In the genomic region with DNA sequence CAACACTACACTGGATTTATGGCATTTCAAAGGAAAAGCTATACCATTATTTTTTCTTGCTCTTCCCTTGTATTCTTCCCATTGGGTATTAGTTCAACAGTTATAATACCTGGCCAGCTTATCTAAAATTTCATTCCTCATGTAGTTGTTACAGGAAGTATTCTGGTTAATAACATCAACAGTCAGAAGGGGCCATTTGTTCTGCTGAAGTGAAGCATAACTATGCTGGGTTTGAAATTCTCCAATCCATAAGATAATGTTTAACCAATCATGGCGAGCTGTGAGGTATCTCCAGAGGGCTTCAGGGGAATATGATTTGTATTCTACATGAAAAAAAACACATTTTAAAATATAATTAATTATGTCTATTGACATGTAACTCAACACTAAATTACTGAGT, we compare ENCODE assay signal across 36 cellular contexts.
"Had no signal": no experiment of that assay in that cellular context is flagged by ENCODE, and none has a peak within 500 bp of the region (broad histone marks: within the 10 kb centered on the region; RNA-seq: fewer than 3 reads in every experiment).

No MANE protein-coding gene starts in this region.

- DNase-seq: activated CD4-positive, alpha-beta memory T cell treated with anti-CD3 and anti-CD28 coated beads for 36 hours; activated CD4-positive, alpha-beta T cell treated with anti-CD3 and anti-CD28 coated beads for 36 hours; activated CD4-positive, alpha-beta T cell treated with anti-CD3 and anti-CD28 coated beads, Interleukin-2, amount 10 ng/mL, durations not matched to agents 24 days and 14 days; activated CD4-positive, CD25-positive, alpha-beta regulatory T cell; activated CD4-positive, CD25-positive, alpha-beta regulatory T cell treated with anti-CD3 and anti-CD28 coated beads, Interleukin-2, amount 50 U/mL, for 72 hours; activated CD8-positive, alpha-beta memory T cell treated with anti-CD3 and anti-CD28 coated beads, Interleukin-2, amount 10 ng/mL, durations not matched to agents 7 days and 5 days; activated CD8-positive, alpha-beta memory T cell treated with anti-CD3 and anti-CD28 coated beads, Interleukin-2, amount 50 U/mL, for 4 hours; activated CD8-positive, alpha-beta T cell treated with anti-CD3 and anti-CD28 coated beads, Interleukin-2, amount 10 ng/mL, durations not matched to agents 7 days and 5 days; activated gamma-delta T cell; activated naive CD4-positive, alpha-beta T cell; activated naive CD4-positive, alpha-beta T cell treated with anti-CD3 and anti-CD28 coated beads, Interleukin-2, amount 10 ng/mL, durations not matched to agents 7 days and 5 days; activated naive CD8-positive, alpha-beta T cell treated with anti-CD3 and anti-CD28 coated beads, Interleukin-2, amount 10 ng/mL, durations not matched to agents 7 days and 5 days; activated T-cell treated with anti-CD3 and anti-CD28 coated beads, Interleukin-2, amount 50 U/mL, for 1 hour; activated T-cell treated with anti-CD3 and anti-CD28 coated beads, Interleukin-2, amount 50 U/mL, for 48 hours; central memory CD4-positive, alpha-beta T cell; cerebellar nuclear complex; colonic mucosa; effector CD8-positive, alpha-beta T cell; foreskin fibroblast; glutamatergic neuron; T-helper 1 cell; T-helper 17 cell; T1000 had no signal

- H3K36me3 ChIP-seq: breast epithelium, colonic mucosa had no signal

- H3K27ac Mint-ChIP-seq: activated CD4-positive, alpha-beta memory T cell treated with anti-CD3 and anti-CD28 coated beads for 36 hours; activated CD4-positive, alpha-beta T cell treated with anti-CD3 and anti-CD28 coated beads for 36 hours; activated CD4-positive, alpha-beta T cell treated with anti-CD3 and anti-CD28 coated beads, Interleukin-2, amount 10 ng/mL, durations not matched to agents 24 days and 14 days; activated CD8-positive, alpha-beta memory T cell treated with anti-CD3 and anti-CD28 coated beads, Interleukin-2, amount 10 ng/mL, durations not matched to agents 7 days and 5 days; activated CD8-positive, alpha-beta T cell treated with anti-CD3 and anti-CD28 coated beads, Interleukin-2, amount 10 ng/mL, durations not matched to agents 7 days and 5 days; activated naive CD4-positive, alpha-beta T cell treated with anti-CD3 and anti-CD28 coated beads, Interleukin-2, amount 10 ng/mL, durations not matched to agents 7 days and 5 days; activated naive CD4-positive, alpha-beta T cell treated with anti-CD3 and anti-CD28 coated beads, Interleukin-2, amount 50 U/mL, for 72 hours; activated naive CD8-positive, alpha-beta T cell treated with anti-CD3 and anti-CD28 coated beads, Interleukin-2, amount 10 ng/mL, durations not matched to agents 7 days and 5 days; activated T-helper 1 cell treated with anti-CD3 and anti-CD28 coated beads, Interleukin-12 subunit alpha, Interleukin-12 subunit beta, Interleukin-2, Interleukin-4 antibody, amounts not matched to agents 30 ng/mL and 10 ng/mL and 1 ng/mL, durations not matched to agents 14 hours and 24 hours and 36 hours; activated T-helper 2 cell treated with anti-CD3 and anti-CD28 coated beads, Interferon-gamma antibody, Interleukin-2, Interleukin-4, amounts not matched to agents 10 μg/mL and 5 μg/mL and 100 μg/mL, durations not matched to agents 14 hours and 24 hours and 36 hours; brain; T-helper 17 cell; T-helper 2 cell treated with Interferon-gamma antibody and Interleukin-4, amounts not matched to agents 5 μg/mL and 100 μg/mL, for 36 hours had no signal

- H3K27ac ChIP-seq: ascending aorta, breast epithelium, cardiac muscle cell, colonic mucosa, epithelial cell of prostate had no signal

- H3K27me3 ChIP-seq: ascending aorta, breast epithelium, cardiac muscle cell, colonic mucosa had no signal

- H3K9me3 ChIP-seq: ascending aorta, breast epithelium, colonic mucosa had no signal

- H3K9me3 Mint-ChIP-seq: activated CD4-positive, alpha-beta memory T cell treated with anti-CD3 and anti-CD28 coated beads for 36 hours; activated CD4-positive, alpha-beta T cell treated with anti-CD3 and anti-CD28 coated beads, Interleukin-2, amount 10 ng/mL, durations not matched to agents 24 days and 14 days; activated naive CD4-positive, alpha-beta T cell treated with anti-CD3 and anti-CD28 coated beads, Interleukin-2, amount 10 ng/mL, durations not matched to agents 7 days and 5 days; activated naive CD4-positive, alpha-beta T cell treated with anti-CD3 and anti-CD28 coated beads, Interleukin-2, amount 50 U/mL, for 72 hours; activated naive CD8-positive, alpha-beta T cell treated with anti-CD3 and anti-CD28 coated beads, Interleukin-2, amount 10 ng/mL, durations not matched to agents 7 days and 5 days; activated T-helper 1 cell treated with anti-CD3 and anti-CD28 coated beads, Interleukin-12 subunit alpha, Interleukin-12 subunit beta, Interleukin-2, Interleukin-4 antibody, amounts not matched to agents 30 ng/mL and 10 ng/mL and 1 ng/mL, durations not matched to agents 14 hours and 24 hours and 36 hours; activated T-helper 2 cell treated with anti-CD3 and anti-CD28 coated beads, Interferon-gamma antibody, Interleukin-2, Interleukin-4, amounts not matched to agents 10 μg/mL and 5 μg/mL and 100 μg/mL, durations not matched to agents 14 hours and 24 hours and 36 hours; brain; T-helper 2 cell treated with Interferon-gamma antibody and Interleukin-4, amounts not matched to agents 5 μg/mL and 100 μg/mL, for 36 hours had no signal

- H3K4me3 Mint-ChIP-seq: activated CD4-positive, alpha-beta memory T cell treated with anti-CD3 and anti-CD28 coated beads for 36 hours; activated CD4-positive, alpha-beta T cell treated with anti-CD3 and anti-CD28 coated beads for 36 hours; activated CD4-positive, alpha-beta T cell treated with anti-CD3 and anti-CD28 coated beads, Interleukin-2, amount 10 ng/mL, durations not matched to agents 24 days and 14 days; activated CD8-positive, alpha-beta memory T cell treated with anti-CD3 and anti-CD28 coated beads, Interleukin-2, amount 10 ng/mL, durations not matched to agents 7 days and 5 days; activated CD8-positive, alpha-beta T cell treated with anti-CD3 and anti-CD28 coated beads, Interleukin-2, amount 10 ng/mL, durations not matched to agents 7 days and 5 days; activated naive CD4-positive, alpha-beta T cell treated with anti-CD3 and anti-CD28 coated beads, Interleukin-2, amount 10 ng/mL, durations not matched to agents 7 days and 5 days; activated naive CD8-positive, alpha-beta T cell treated with anti-CD3 and anti-CD28 coated beads, Interleukin-2, amount 10 ng/mL, durations not matched to agents 7 days and 5 days; activated T-helper 1 cell treated with anti-CD3 and anti-CD28 coated beads, Interleukin-12 subunit alpha, Interleukin-12 subunit beta, Interleukin-2, Interleukin-4 antibody, amounts not matched to agents 30 ng/mL and 10 ng/mL and 1 ng/mL, durations not matched to agents 14 hours and 24 hours and 36 hours; brain; T-helper 17 cell; T-helper 2 cell treated with Interferon-gamma antibody and Interleukin-4, amounts not matched to agents 5 μg/mL and 100 μg/mL, for 36 hours had no signal

- H3K4me1 Mint-ChIP-seq: activated naive CD4-positive, alpha-beta T cell treated with anti-CD3 and anti-CD28 coated beads, Interleukin-2, amount 10 ng/mL, durations not matched to agents 7 days and 5 days; activated naive CD8-positive, alpha-beta T cell treated with anti-CD3 and anti-CD28 coated beads, Interleukin-2, amount 10 ng/mL, durations not matched to agents 7 days and 5 days; brain; T-helper 17 cell had no signal

- FAIRE-seq: endometrium, endothelial cell of umbilical vein, frontal cortex had no signal

- ATAC-seq: activated CD4-positive, alpha-beta T cell treated with anti-CD3 and anti-CD28 coated beads for 36 hours; activated CD8-positive, alpha-beta memory T cell treated with anti-CD3 and anti-CD28 coated beads, Interleukin-2, amount 10 ng/mL, durations not matched to agents 7 days and 5 days; activated CD8-positive, alpha-beta T cell treated with anti-CD3 and anti-CD28 coated beads, Interleukin-2, amount 10 ng/mL, durations not matched to agents 7 days and 5 days; activated naive CD4-positive, alpha-beta T cell treated with anti-CD3 and anti-CD28 coated beads, Interleukin-2, amount 50 U/mL, for 72 hours; esophagus mucosa; T-helper 17 cell had no signal

- H3K4me3 ChIP-seq: ascending aorta, breast epithelium, cardiac muscle cell, colonic mucosa had no signal

- H3K27me3 Mint-ChIP-seq: activated CD4-positive, alpha-beta memory T cell treated with anti-CD3 and anti-CD28 coated beads for 36 hours; activated CD4-positive, alpha-beta T cell treated with anti-CD3 and anti-CD28 coated beads for 36 hours; activated CD4-positive, alpha-beta T cell treated with anti-CD3 and anti-CD28 coated beads, Interleukin-2, amount 10 ng/mL, durations not matched to agents 24 days and 14 days; activated CD8-positive, alpha-beta memory T cell treated with anti-CD3 and anti-CD28 coated beads, Interleukin-2, amount 10 ng/mL, durations not matched to agents 7 days and 5 days; activated naive CD4-positive, alpha-beta T cell treated with anti-CD3 and anti-CD28 coated beads, Interleukin-2, amount 10 ng/mL, durations not matched to agents 7 days and 5 days; activated naive CD8-positive, alpha-beta T cell treated with anti-CD3 and anti-CD28 coated beads, Interleukin-2, amount 10 ng/mL, durations not matched to agents 7 days and 5 days; brain; T-helper 17 cell had no signal

- H3K4me1 ChIP-seq: ascending aorta, breast epithelium, colonic mucosa had no signal
